ENCODE assay signal across 8 cellular contexts in the genomic region with DNA sequence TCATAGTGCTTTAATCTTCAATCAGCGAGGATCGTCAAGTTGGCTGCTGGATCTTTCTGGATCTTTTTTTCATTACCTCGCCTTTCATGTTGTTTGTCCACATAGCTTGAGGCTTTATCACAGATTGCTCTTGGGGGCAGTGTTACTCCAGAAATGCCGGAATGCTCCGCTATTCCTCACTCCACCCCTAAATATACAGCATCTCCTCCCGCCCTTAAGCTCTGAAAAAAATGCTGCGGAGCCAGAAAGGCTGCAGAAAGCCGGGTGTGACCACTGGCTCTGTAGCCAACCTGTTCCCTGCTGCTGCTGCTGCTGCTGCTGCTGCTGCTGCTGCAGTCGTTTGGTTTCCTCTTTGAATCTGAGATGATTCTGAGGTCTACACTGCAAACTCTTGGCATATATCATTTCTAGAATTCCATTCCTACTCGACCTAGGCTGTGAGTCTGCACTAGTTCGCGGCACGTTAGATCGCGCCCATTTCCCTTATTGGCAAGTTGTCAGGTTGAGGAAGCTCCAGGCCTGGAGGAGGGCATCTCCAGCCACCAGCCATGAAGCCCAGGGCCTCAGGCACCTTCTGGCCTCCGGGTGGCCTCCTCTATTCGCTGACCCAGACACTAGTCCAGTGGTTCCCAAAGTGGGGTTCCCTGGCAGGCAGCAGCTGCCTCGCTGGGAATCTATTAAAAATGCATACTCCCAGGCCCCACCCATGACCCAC. TPM values are rescaled to one million over a fixed set of nuclear protein-coding genes. Genes with fewer than 3 reads are reported as not detected.
A peak's percentile ranks its signal among the peaks of the same experiment; 100 is the strongest.
DNase-seq lines count a peak whose midpoint lies in the region; ATAC-seq and TF ChIP-seq lines count a peak whose summit lies in the region.

No MANE protein-coding gene starts in this region.

- TF ChIP-seq CTCF in GM12865 (IDR thresholded peaks at IDR 0.05; ENCODE audit: insufficient read depth, low read depth, low read length, missing control alignments) (peak; percentile 26), choroid plexus epithelial cell (conservative IDR thresholded peaks at IDR 0.05; ENCODE audit: low read depth, low read length) (peak; percentile 71)

- no peak overlapping the region for H3K4me3 ChIP-seq in GM12865 (ENCODE audit: low read depth, low read length)
- no peak overlapping the region for H3K4me3 ChIP-seq in choroid plexus epithelial cell (ENCODE audit: low read depth, low read length)

- peak; percentile 43 for ATAC-seq in HG03039 (IDR thresholded peaks at IDR 0.05; ENCODE audit: unreplicated experiment)
- peak; percentile 100 for ATAC-seq in left colon
- ATAC-seq in GM19455 (IDR thresholded peaks at IDR 0.05; ENCODE audit: unreplicated experiment), result no peak

- intact Hi-C loops in left colon (cut with DNase I, micrococcal nuclease), result no loop called here

- DNase-seq in GM12865 (ENCODE audit: low read depth), result peak; percentile 85
- peak; percentile 82 for DNase-seq in NCI-H345 (lab: John Stamatoyannopoulos, UW)
- DNase-seq in activated CD4-positive, alpha-beta T cell treated with anti-CD3 and anti-CD28 coated beads for 4 hours, result peak; percentile 41 to 53
- DNase-seq in choroid plexus epithelial cell (ENCODE audit: low read depth), result peak; percentile 96
- DNase-seq in left colon, result peak; percentile 77 to 82
- DNase-seq in stimulated activated CD4-positive, alpha-beta T cell treated with anti-CD3 and anti-CD28 coated beads, Interleukin-2, amount 100 ng/mL, for 48 hours, result peak; percentile 27 to 40

RNA-seq across cellular contexts. Expression of a gene that starts 34.2 kb away (rescaled TPM):
- total RNA-seq in left colon, result 100 to 1,000 TPM; 126 to 141 TPM

RNA-seq across cellular contexts. Expression of a gene that starts 52.1 kb away (rescaled TPM):
- total RNA-seq in left colon, result 1 to 10 TPM; 2.4 to 6.6 TPM

RNA-seq across cellular contexts. Expression of a gene that starts 57.2 kb away (rescaled TPM):
- 100 to 1,000 TPM; 156 to 263 TPM for total RNA-seq in left colon

Comparison
In these comparisons a context has a peak if more than half of its experiments do, and no peak if none do; other contexts are left out.
1. DNase-seq: peak in every context shown above with its lines; median percentile 96 in choroid plexus epithelial cell; 85 in GM12865; 82 in NCI-H345; 80 in left colon; 47 in activated CD4-positive, alpha-beta T cell treated with anti-CD3 and anti-CD28 coated beads for 4 hours; 34 in stimulated activated CD4-positive, alpha-beta T cell treated with anti-CD3 and anti-CD28 coated beads, Interleukin-2, amount 100 ng/mL, for 48 hours.